Comparison of ENCODE assay signal across 20 cellular contexts in the genomic region with DNA sequence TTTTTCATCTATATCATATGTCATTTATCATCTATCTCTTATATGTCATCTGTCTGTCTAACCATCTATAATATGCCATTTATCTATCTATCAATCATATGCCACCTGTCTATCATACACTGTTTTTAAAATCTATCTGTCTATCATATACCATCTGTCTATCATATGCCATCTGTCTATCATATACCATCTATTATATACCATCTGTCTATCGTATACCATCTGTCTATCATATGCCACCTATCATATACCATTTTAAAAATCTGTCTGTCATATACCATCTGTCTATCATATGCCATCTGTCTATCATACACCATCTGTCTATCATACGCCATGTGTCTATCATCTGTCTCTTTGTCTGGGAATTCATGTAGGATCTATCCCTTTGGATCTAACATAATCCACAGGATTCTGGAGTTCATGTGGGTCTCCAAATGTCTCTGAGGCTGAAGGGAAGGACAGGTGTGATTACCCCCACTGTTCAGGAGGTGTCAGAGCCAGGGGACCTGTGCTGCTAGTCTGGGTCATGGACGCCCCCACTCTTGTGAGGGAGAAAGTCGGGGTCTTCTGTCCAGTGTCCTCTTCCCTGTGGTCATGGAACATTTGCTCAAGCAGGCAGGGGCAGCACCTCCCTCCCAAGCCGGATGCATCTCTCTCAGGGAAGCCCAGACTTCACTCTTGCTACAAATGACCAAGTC. TPM values are rescaled to one million over a fixed set of nuclear protein-coding genes. Genes with fewer than 3 reads are reported as not detected.
A peak's percentile ranks its signal among the peaks of the same experiment; 100 is the strongest.
DNase-seq lines count a peak whose midpoint lies in the region; ATAC-seq, FAIRE-seq and TF ChIP-seq lines count a peak whose summit lies in the region.
"Had no signal": no experiment of that assay in that cellular context is flagged by ENCODE, and none has a peak within 500 bp of the region (broad histone marks: within the 10 kb centered on the region; RNA-seq: fewer than 3 reads in every experiment).

No MANE protein-coding gene starts in this region.

- H3K36me3 ChIP-seq in HEK293 (ENCODE audit: control insufficient read depth in 2 of 2, insufficient read depth in 1 of 2, low read length in 2 of 2), result no peaks in the 10 kb centered on the region
- H3K36me3 ChIP-seq: BLaER1 treated with 17β-estradiol and CSF1 and Interleukin-3, amounts not matched to agents 10 nM and 100 nM had no signal

- H3K4me3 Mint-ChIP-seq in glutamatergic neuron (ENCODE audit: unreplicated experiment), result no peak overlapping the region
- H3K4me3 Mint-ChIP-seq: CD4-positive, alpha-beta T cell; GM23338 had no signal

- FAIRE-seq in D721Med (lab: Jason Lieb, UNC), result no peak
- FAIRE-seq: G401.6, GM12891 had no signal

- peak; percentile 5 for DNase-seq in activated CD8-positive, alpha-beta memory T cell treated with anti-CD3 and anti-CD28 coated beads, Interleukin-2, amount 50 U/mL, for 4 hours
- DNase-seq in activated CD8-positive, alpha-beta memory T cell treated with anti-CD3 and anti-CD28 coated beads for 24 hours, result no peak
- DNase-seq in glutamatergic neuron, result no peak
- DNase-seq in sciatic nerve (ENCODE audit: low spot score), result peak; percentile 22
- no peak for DNase-seq in D721Med (ENCODE audit: insufficient read length, low spot score)
- DNase-seq: 8988T; Calu3; CD4-positive, alpha-beta T cell; DMS153; DMS79 treated with DMSO at 0.1 percent for 48 hours; EL; H7 had no signal

- H3K27ac Mint-ChIP-seq in glutamatergic neuron (ENCODE audit: unreplicated experiment), result peak overlapping the region; percentile 63
- H3K27ac Mint-ChIP-seq: CD4-positive, alpha-beta T cell; GM23338 had no signal

- ATAC-seq in sciatic nerve (no peak), HG02798 (IDR thresholded peaks at IDR 0.05; ENCODE audit: poor library complexity, unreplicated experiment) (no peak), HG03196 (IDR thresholded peaks at IDR 0.05; ENCODE audit: unreplicated experiment) (no peak)
- ATAC-seq: GM23338 had no signal

- peaks cover 9% of the 10 kb centered on the region for H3K36me3 Mint-ChIP-seq in glutamatergic neuron (ENCODE audit: unreplicated experiment)

- peaks cover 8% of the 10 kb centered on the region for H3K27me3 Mint-ChIP-seq in glutamatergic neuron (ENCODE audit: unreplicated experiment)
- H3K27me3 Mint-ChIP-seq: CD4-positive, alpha-beta T cell had no signal

- no peak overlapping the region for H3K4me3 ChIP-seq in HEK293 (ENCODE audit: low read depth, low read length)
- H3K4me3 ChIP-seq: BLaER1 treated with 17β-estradiol and CSF1 and Interleukin-3, amounts not matched to agents 10 nM and 100 nM; GM23338 had no signal

- peaks cover 11% of the 10 kb centered on the region for H3K9me3 Mint-ChIP-seq in glutamatergic neuron (ENCODE audit: unreplicated experiment)
- H3K9me3 Mint-ChIP-seq: GM23338 had no signal

- H3K9me3 ChIP-seq in HEK293 (ENCODE audit: control insufficient read depth, insufficient read depth, low read depth, low read length), result no peaks in the 10 kb centered on the region

- intact Hi-C loops in sciatic nerve (cut with DNase I), result no loop called here

- H3K4me1 ChIP-seq in HEK293 (ENCODE audit: control insufficient read depth, insufficient read depth, low read length), result no peaks in the 10 kb centered on the region

- CTCF ChIA-PET in HEK293 (lab: Yijun Ruan, JAX), result interaction anchor here (0.6 kb wide), 1 partner anchor 92 kb away, joined by 3 read pairs; no protein-coding TSS in a partner anchor

- POLR2A ChIA-PET in HEK293 (lab: Yijun Ruan, JAX), result no interaction called here

- H3K4me1 Mint-ChIP-seq in glutamatergic neuron (ENCODE audit: low read depth, unreplicated experiment), result no peaks in the 10 kb centered on the region

- TF ChIP-seq CTCF in HEK293 (tag by site-specific recombination; IDR thresholded peaks at IDR 0.05) (no peak), glutamatergic neuron (IDR thresholded peaks at IDR 0.05; ENCODE audit: partially characterized antibody, unreplicated experiment) (no peak), D721Med (IDR thresholded peaks at IDR 0.05; ENCODE audit: insufficient read depth, missing control alignments) (no peak)

- H3K27ac ChIP-seq in HEK293 (ENCODE audit: extremely low read depth, low read depth, low read length), result no peak overlapping the region
- H3K27ac ChIP-seq: BLaER1 treated with 17β-estradiol and CSF1 and Interleukin-3, amounts not matched to agents 10 nM and 100 nM; HL-60 had no signal

TF ChIP-seq in HEK293, 187 proteins besides CTCF, POLR2A, EP300 and RAD21:
- TF ChIP-seq ZNF155 (tag by site-specific recombination; IDR thresholded peaks at IDR 0.05) (no peak), ZNF529 (tag by site-specific recombination; IDR thresholded peaks at IDR 0.05; ENCODE audit: insufficient replicate concordance) (no peak), ZNF211 (tag by site-specific recombination; IDR thresholded peaks at IDR 0.05; ENCODE audit: low read depth) (peak; percentile 99)
- TF ChIP-seq, protein P1, sequence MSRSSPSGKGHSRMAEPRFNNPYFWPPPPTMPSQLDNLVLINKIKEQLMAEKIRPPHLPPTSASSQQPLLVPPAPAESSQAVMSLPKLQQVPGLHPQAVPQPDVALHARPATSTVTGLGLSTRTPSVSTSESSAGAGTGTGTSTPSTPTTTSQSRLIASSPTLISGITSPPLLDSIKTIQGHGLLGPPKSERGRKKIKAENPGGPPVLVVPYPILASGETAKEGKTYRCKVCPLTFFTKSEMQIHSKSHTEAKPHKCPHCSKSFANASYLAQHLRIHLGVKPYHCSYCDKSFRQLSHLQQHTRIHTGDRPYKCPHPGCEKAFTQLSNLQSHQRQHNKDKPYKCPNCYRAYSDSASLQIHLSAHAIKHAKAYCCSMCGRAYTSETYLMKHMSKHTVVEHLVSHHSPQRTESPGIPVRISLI (tag by site-specific recombination; IDR thresholded peaks at IDR 0.05), result no peak

RNA-seq across cellular contexts. Expression of a gene that starts 36.9 kb away (rescaled TPM):
- not detected for total RNA-seq in glutamatergic neuron (ENCODE audit: unreplicated experiment)
- 25.5 TPM for total RNA-seq in sciatic nerve
- total RNA-seq: Calu3; CD4-positive, alpha-beta T cell; H7 had no signal

Comparison
In these comparisons a context has a peak if more than half of its experiments do, and no peak if none do; other contexts are left out.
1. DNase-seq: peak in activated CD8-positive, alpha-beta memory T cell treated with anti-CD3 and anti-CD28 coated beads, Interleukin-2, amount 50 U/mL, for 4 hours (single experiment) and sciatic nerve (single experiment); none in activated CD8-positive, alpha-beta memory T cell treated with anti-CD3 and anti-CD28 coated beads for 24 hours (single experiment), glutamatergic neuron (single experiment) and D721Med (single experiment).
2. RNA of a gene that starts 36.9 kb away (total RNA-seq): 25.5 TPM in sciatic nerve (single experiment); not detected in glutamatergic neuron (single experiment); every median in the first group is over 10 times any median in the second.